In genomic region chr5:1413611-1414241, GRCh38 we compare ENCODE assay signal across 2 cellular contexts.
TF ChIP-seq lines count a peak whose summit lies in the region.

No MANE protein-coding gene starts in this region.

TF ChIP-seq in GM23338, 12 proteins besides CTCF, POLR2A, EP300 and RAD21:
- TF ChIP-seq JUNB (IDR thresholded peaks at IDR 0.05; ENCODE audit: unreplicated experiment), result no peak
- no peak for TF ChIP-seq NANOG (IDR thresholded peaks at IDR 0.05; ENCODE audit: borderline replicate concordance)
- TF ChIP-seq, protein P1, sequence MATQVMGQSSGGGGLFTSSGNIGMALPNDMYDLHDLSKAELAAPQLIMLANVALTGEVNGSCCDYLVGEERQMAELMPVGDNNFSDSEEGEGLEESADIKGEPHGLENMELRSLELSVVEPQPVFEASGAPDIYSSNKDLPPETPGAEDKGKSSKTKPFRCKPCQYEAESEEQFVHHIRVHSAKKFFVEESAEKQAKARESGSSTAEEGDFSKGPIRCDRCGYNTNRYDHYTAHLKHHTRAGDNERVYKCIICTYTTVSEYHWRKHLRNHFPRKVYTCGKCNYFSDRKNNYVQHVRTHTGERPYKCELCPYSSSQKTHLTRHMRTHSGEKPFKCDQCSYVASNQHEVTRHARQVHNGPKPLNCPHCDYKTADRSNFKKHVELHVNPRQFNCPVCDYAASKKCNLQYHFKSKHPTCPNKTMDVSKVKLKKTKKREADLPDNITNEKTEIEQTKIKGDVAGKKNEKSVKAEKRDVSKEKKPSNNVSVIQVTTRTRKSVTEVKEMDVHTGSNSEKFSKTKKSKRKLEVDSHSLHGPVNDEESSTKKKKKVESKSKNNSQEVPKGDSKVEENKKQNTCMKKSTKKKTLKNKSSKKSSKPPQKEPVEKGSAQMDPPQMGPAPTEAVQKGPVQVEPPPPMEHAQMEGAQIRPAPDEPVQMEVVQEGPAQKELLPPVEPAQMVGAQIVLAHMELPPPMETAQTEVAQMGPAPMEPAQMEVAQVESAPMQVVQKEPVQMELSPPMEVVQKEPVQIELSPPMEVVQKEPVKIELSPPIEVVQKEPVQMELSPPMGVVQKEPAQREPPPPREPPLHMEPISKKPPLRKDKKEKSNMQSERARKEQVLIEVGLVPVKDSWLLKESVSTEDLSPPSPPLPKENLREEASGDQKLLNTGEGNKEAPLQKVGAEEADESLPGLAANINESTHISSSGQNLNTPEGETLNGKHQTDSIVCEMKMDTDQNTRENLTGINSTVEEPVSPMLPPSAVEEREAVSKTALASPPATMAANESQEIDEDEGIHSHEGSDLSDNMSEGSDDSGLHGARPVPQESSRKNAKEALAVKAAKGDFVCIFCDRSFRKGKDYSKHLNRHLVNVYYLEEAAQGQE (IDR thresholded peaks at IDR 0.05; ENCODE audit: unreplicated experiment), result no peak
- TF ChIP-seq POLR2AphosphoS5 (IDR thresholded peaks at IDR 0.05; ENCODE audit: low read depth), result no peak
- no peak for TF ChIP-seq ZNF331 (CRISPR knock-in tag; IDR thresholded peaks at IDR 0.05; ENCODE audit: low read depth)
- TF ChIP-seq ZNF114 (CRISPR knock-in tag; IDR thresholded peaks at IDR 0.05), result no peak
- TF ChIP-seq STAT1 (IDR thresholded peaks at IDR 0.05; ENCODE audit: unreplicated experiment), result no peak
- TF ChIP-seq, protein P2, sequence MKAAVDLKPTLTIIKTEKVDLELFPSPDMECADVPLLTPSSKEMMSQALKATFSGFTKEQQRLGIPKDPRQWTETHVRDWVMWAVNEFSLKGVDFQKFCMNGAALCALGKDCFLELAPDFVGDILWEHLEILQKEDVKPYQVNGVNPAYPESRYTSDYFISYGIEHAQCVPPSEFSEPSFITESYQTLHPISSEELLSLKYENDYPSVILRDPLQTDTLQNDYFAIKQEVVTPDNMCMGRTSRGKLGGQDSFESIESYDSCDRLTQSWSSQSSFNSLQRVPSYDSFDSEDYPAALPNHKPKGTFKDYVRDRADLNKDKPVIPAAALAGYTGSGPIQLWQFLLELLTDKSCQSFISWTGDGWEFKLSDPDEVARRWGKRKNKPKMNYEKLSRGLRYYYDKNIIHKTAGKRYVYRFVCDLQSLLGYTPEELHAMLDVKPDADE (IDR thresholded peaks at IDR 0.05), result no peak
- no peak for TF ChIP-seq CREB1 (CRISPR knock-in tag; IDR thresholded peaks at IDR 0.05; ENCODE audit: low read depth)
- TF ChIP-seq EZH2 (IDR thresholded peaks at IDR 0.05; ENCODE audit: low read depth, unreplicated experiment), result no peak
- TF ChIP-seq, protein P3, sequence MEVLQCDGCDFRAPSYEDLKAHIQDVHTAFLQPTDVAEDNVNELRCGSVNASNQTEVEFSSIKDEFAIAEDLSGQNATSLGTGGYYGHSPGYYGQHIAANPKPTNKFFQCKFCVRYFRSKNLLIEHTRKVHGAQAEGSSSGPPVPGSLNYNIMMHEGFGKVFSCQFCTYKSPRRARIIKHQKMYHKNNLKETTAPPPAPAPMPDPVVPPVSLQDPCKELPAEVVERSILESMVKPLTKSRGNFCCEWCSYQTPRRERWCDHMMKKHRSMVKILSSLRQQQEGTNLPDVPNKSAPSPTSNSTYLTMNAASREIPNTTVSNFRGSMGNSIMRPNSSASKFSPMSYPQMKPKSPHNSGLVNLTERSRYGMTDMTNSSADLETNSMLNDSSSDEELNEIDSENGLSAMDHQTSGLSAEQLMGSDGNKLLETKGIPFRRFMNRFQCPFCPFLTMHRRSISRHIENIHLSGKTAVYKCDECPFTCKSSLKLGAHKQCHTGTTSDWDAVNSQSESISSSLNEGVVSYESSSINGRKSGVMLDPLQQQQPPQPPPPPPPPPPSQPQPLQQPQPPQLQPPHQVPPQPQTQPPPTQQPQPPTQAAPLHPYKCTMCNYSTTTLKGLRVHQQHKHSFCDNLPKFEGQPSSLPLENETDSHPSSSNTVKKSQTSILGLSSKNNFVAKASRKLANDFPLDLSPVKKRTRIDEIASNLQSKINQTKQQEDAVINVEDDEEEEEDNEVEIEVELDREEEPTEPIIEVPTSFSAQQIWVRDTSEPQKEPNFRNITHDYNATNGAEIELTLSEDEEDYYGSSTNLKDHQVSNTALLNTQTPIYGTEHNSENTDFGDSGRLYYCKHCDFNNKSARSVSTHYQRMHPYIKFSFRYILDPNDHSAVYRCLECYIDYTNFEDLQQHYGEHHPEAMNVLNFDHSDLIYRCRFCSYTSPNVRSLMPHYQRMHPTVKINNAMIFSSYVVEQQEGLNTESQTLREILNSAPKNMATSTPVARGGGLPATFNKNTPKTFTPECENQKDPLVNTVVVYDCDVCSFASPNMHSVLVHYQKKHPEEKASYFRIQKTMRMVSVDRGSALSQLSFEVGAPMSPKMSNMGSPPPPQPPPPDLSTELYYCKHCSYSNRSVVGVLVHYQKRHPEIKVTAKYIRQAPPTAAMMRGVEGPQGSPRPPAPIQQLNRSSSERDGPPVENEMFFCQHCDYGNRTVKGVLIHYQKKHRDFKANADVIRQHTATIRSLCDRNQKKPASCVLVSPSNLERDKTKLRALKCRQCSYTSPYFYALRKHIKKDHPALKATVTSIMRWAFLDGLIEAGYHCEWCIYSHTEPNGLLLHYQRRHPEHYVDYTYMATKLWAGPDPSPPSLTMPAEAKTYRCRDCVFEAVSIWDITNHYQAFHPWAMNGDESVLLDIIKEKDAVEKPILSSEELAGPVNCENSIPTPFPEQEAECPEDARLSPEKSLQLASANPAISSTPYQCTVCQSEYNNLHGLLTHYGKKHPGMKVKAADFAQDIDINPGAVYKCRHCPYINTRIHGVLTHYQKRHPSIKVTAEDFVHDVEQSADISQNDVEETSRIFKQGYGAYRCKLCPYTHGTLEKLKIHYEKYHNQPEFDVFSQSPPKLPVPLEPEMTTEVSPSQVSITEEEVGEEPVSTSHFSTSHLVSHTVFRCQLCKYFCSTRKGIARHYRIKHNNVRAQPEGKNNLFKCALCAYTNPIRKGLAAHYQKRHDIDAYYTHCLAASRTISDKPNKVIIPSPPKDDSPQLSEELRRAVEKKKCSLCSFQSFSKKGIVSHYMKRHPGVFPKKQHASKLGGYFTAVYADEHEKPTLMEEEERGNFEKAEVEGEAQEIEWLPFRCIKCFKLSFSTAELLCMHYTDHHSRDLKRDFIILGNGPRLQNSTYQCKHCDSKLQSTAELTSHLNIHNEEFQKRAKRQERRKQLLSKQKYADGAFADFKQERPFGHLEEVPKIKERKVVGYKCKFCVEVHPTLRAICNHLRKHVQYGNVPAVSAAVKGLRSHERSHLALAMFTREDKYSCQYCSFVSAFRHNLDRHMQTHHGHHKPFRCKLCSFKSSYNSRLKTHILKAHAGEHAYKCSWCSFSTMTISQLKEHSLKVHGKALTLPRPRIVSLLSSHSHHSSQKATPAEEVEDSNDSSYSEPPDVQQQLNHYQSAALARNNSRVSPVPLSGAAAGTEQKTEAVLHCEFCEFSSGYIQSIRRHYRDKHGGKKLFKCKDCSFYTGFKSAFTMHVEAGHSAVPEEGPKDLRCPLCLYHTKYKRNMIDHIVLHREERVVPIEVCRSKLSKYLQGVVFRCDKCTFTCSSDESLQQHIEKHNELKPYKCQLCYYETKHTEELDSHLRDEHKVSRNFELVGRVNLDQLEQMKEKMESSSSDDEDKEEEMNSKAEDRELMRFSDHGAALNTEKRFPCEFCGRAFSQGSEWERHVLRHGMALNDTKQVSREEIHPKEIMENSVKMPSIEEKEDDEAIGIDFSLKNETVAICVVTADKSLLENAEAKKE (CRISPR knock-in tag; IDR thresholded peaks at IDR 0.05), result no peak
- TF ChIP-seq EZH2phosphoT487 (IDR thresholded peaks at IDR 0.05; ENCODE audit: unreplicated experiment), result no peak

TF ChIP-seq in H1, 55 proteins besides CTCF, POLR2A, EP300 and RAD21:
- TF ChIP-seq E2F6 (IDR thresholded peaks at IDR 0.05) (no peak), MAFK (IDR thresholded peaks at IDR 0.05; ENCODE audit: low read depth, low read length) (no peak), SRF (IDR thresholded peaks at IDR 0.05; ENCODE audit: low read depth, low read length) (no peak), JUN (IDR thresholded peaks at IDR 0.05; ENCODE audit: low read depth, low read length) (no peak), CBX8 (IDR thresholded peaks at IDR 0.05; ENCODE audit: borderline replicate concordance, low read depth, low read length) (no peak), TEAD4 (IDR thresholded peaks at IDR 0.05; ENCODE audit: low read depth, low read length) (no peak), ASH2L (IDR thresholded peaks at IDR 0.05; ENCODE audit: low read length) (no peak), PHF8 (conservative IDR thresholded peaks at IDR 0.05; ENCODE audit: low read depth, low read length) (no peak), POLR2AphosphoS5 (IDR thresholded peaks at IDR 0.05; ENCODE audit: low read depth, low read length) (no peak), ZNF274 (IDR thresholded peaks at IDR 0.05; ENCODE audit: borderline replicate concordance, extremely low read depth, low read length) (no peak), KDM4A (IDR thresholded peaks at IDR 0.05; ENCODE audit: low read depth, low read length, severe bottlenecking) (no peak), TCF12 (IDR thresholded peaks at IDR 0.05; ENCODE audit: low read depth, low read length) (no peak), CREB1 (IDR thresholded peaks at IDR 0.05) (no peak), ATF2 (IDR thresholded peaks at IDR 0.05; ENCODE audit: low read length) (no peak)
